29 cellular contexts compared by ENCODE assay signal in the genomic region with DNA sequence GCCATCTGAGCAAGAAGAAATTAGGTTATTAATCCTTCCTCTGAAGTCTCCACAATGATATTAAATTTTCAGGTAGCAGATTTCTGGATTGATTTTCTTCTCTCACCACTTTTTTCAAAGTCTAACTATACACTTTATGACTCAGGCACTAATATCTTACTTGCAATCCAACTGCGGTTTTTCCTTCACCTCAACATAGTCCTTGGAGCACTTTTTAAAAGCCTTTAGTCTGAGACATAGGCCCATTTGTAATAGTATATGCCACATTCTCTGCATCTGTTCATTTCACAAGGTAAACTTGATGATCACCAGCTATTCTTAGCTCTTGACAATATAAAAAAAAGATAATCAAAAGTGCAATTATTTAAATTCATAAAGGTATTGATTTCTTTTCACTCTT. TPM values are rescaled to one million over a fixed set of nuclear protein-coding genes. Genes with fewer than 3 reads are reported as not detected.
"Had no signal": no experiment of that assay in that cellular context is flagged by ENCODE, and none has a peak within 500 bp of the region (broad histone marks: within the 10 kb centered on the region; RNA-seq: fewer than 3 reads in every experiment).

No MANE protein-coding gene starts in this region.

- H3K9me3 Mint-ChIP-seq: activated CD4-positive, alpha-beta T cell treated with anti-CD3 and anti-CD28 coated beads, Interleukin-2, amount 10 ng/mL, durations not matched to agents 7 days and 5 days; activated CD8-positive, alpha-beta T cell treated with anti-CD3 and anti-CD28 coated beads for 36 hours; brain had no signal

- H3K36me3 Mint-ChIP-seq: activated CD8-positive, alpha-beta memory T cell treated with anti-CD3 and anti-CD28 coated beads, Interleukin-2, amount 10 ng/mL, durations not matched to agents 7 days and 5 days; activated naive CD8-positive, alpha-beta T cell; brain; natural killer cell treated with Interleukin-12 subunit alpha and Interleukin-12 subunit beta and Interleukin-15 and Interleukin-18, amount 100 ng/mL, for 72 hours; stimulated activated effector memory CD8-positive, alpha-beta T cell treated with anti-CD3 and anti-CD28 coated beads, Interleukin-12 subunit alpha, Interleukin-12 subunit beta, amount 100 ng/mL, for 72 hours had no signal

- H3K27me3 ChIP-seq: cardiac muscle cell, dorsolateral prefrontal cortex, heart left ventricle, right lobe of liver had no signal

- H3K27me3 Mint-ChIP-seq: activated CD4-positive, alpha-beta T cell treated with anti-CD3 and anti-CD28 coated beads, Interleukin-2, amount 10 ng/mL, durations not matched to agents 7 days and 5 days; activated CD8-positive, alpha-beta memory T cell treated with anti-CD3 and anti-CD28 coated beads, Interleukin-2, amount 10 ng/mL, durations not matched to agents 7 days and 5 days; activated CD8-positive, alpha-beta T cell treated with anti-CD3 and anti-CD28 coated beads for 36 hours; activated naive CD8-positive, alpha-beta T cell; brain; natural killer cell treated with Interleukin-12 subunit alpha and Interleukin-12 subunit beta and Interleukin-15 and Interleukin-18, amount 100 ng/mL, for 72 hours; stimulated activated naive CD8-positive, alpha-beta T cell treated with anti-CD3 and anti-CD28 coated beads, Interleukin-15, Interleukin-2, amounts not matched to agents 100 ng/mL and 50 ng/mL, for 24 hours had no signal

- DNase-seq: activated CD4-positive, alpha-beta T cell treated with anti-CD3 and anti-CD28 coated beads for 1 hour; activated CD4-positive, alpha-beta T cell treated with anti-CD3 and anti-CD28 coated beads, Interleukin-2, amount 10 ng/mL, durations not matched to agents 7 days and 5 days; activated CD8-positive, alpha-beta memory T cell treated with anti-CD3 and anti-CD28 coated beads, Interleukin-2, amount 10 ng/mL, durations not matched to agents 7 days and 5 days; activated CD8-positive, alpha-beta T cell treated with anti-CD3 and anti-CD28 coated beads for 36 hours; activated effector memory CD4-positive, alpha-beta T cell treated with Interleukin-2 at 50 U/mL for 16 hours; activated naive CD4-positive, alpha-beta T cell treated with Interleukin-2 at 50 U/mL for 16 hours; activated T-cell treated with anti-CD3 and anti-CD28 coated beads, Interleukin-2, amount 50 U/mL, for 48 hours; aorta; cerebellar nuclear complex; dorsolateral prefrontal cortex; effector memory CD4-positive, alpha-beta T cell; heart left ventricle; kidney glomerular epithelial cell; left ventricle myocardium inferior; mesendoderm; right lobe of liver; stimulated activated CD4-positive, alpha-beta T cell treated with anti-CD3 and anti-CD28 coated beads, Interleukin-4, amount 100 ng/mL, for 24 hours; T-helper 2 cell; trophoblast cell had no signal

- H3K27ac ChIP-seq: cardiac muscle cell, coronary artery, dorsolateral prefrontal cortex, heart left ventricle, left ventricle myocardium inferior, right lobe of liver, skin epidermis, thoracic aorta had no signal

- H3K9me3 ChIP-seq: heart left ventricle, left ventricle myocardium inferior, right lobe of liver, thoracic aorta had no signal

- H3K4me3 Mint-ChIP-seq: activated CD4-positive, alpha-beta T cell treated with anti-CD3 and anti-CD28 coated beads, Interleukin-2, amount 10 ng/mL, durations not matched to agents 7 days and 5 days; activated CD8-positive, alpha-beta memory T cell treated with anti-CD3 and anti-CD28 coated beads, Interleukin-2, amount 10 ng/mL, durations not matched to agents 7 days and 5 days; activated CD8-positive, alpha-beta T cell treated with anti-CD3 and anti-CD28 coated beads for 36 hours; activated naive CD8-positive, alpha-beta T cell; brain; natural killer cell treated with Interleukin-12 subunit alpha and Interleukin-12 subunit beta and Interleukin-15 and Interleukin-18, amount 100 ng/mL, for 72 hours; stimulated activated effector memory CD8-positive, alpha-beta T cell treated with anti-CD3 and anti-CD28 coated beads, Interleukin-12 subunit alpha, Interleukin-12 subunit beta, amount 100 ng/mL, for 72 hours; stimulated activated naive CD8-positive, alpha-beta T cell treated with anti-CD3 and anti-CD28 coated beads, Interleukin-15, Interleukin-2, amounts not matched to agents 100 ng/mL and 50 ng/mL, for 24 hours had no signal

- H3K4me1 ChIP-seq: heart left ventricle, left ventricle myocardium inferior, right lobe of liver had no signal

- H3K36me3 ChIP-seq: cardiac muscle cell, heart left ventricle, left ventricle myocardium inferior, right lobe of liver, thoracic aorta had no signal

- ATAC-seq: activated CD8-positive, alpha-beta memory T cell treated with anti-CD3 and anti-CD28 coated beads, Interleukin-2, amount 10 ng/mL, durations not matched to agents 7 days and 5 days; activated CD8-positive, alpha-beta T cell treated with anti-CD3 and anti-CD28 coated beads for 36 hours; heart left ventricle; natural killer cell treated with Interleukin-12 subunit alpha and Interleukin-12 subunit beta and Interleukin-15 and Interleukin-18, amount 100 ng/mL, for 72 hours; right lobe of liver; stimulated activated effector memory CD8-positive, alpha-beta T cell treated with anti-CD3 and anti-CD28 coated beads, Interleukin-12 subunit alpha, Interleukin-12 subunit beta, amount 100 ng/mL, for 72 hours had no signal

- H3K4me1 Mint-ChIP-seq: activated CD4-positive, alpha-beta T cell treated with anti-CD3 and anti-CD28 coated beads, Interleukin-2, amount 10 ng/mL, durations not matched to agents 7 days and 5 days; activated CD8-positive, alpha-beta memory T cell treated with anti-CD3 and anti-CD28 coated beads, Interleukin-2, amount 10 ng/mL, durations not matched to agents 7 days and 5 days; brain; stimulated activated effector memory CD8-positive, alpha-beta T cell treated with anti-CD3 and anti-CD28 coated beads, Interleukin-12 subunit alpha, Interleukin-12 subunit beta, amount 100 ng/mL, for 72 hours had no signal

- H3K4me3 ChIP-seq: cardiac muscle cell, coronary artery, dorsolateral prefrontal cortex, heart left ventricle, left ventricle myocardium inferior, lung, right lobe of liver, skin epidermis, thoracic aorta had no signal

- H3K27ac Mint-ChIP-seq: activated CD4-positive, alpha-beta T cell treated with anti-CD3 and anti-CD28 coated beads, Interleukin-2, amount 10 ng/mL, durations not matched to agents 7 days and 5 days; activated CD8-positive, alpha-beta memory T cell treated with anti-CD3 and anti-CD28 coated beads, Interleukin-2, amount 10 ng/mL, durations not matched to agents 7 days and 5 days; activated CD8-positive, alpha-beta T cell treated with anti-CD3 and anti-CD28 coated beads for 36 hours; activated naive CD8-positive, alpha-beta T cell; brain; natural killer cell treated with Interleukin-12 subunit alpha and Interleukin-12 subunit beta and Interleukin-15 and Interleukin-18, amount 100 ng/mL, for 72 hours; stimulated activated effector memory CD8-positive, alpha-beta T cell treated with anti-CD3 and anti-CD28 coated beads, Interleukin-12 subunit alpha, Interleukin-12 subunit beta, amount 100 ng/mL, for 72 hours; stimulated activated naive CD8-positive, alpha-beta T cell treated with anti-CD3 and anti-CD28 coated beads, Interleukin-15, Interleukin-2, amounts not matched to agents 100 ng/mL and 50 ng/mL, for 24 hours had no signal

RNA-seq across cellular contexts. Expression of a gene that starts 55.9 kb away (rescaled TPM):
- total RNA-seq: activated CD4-positive, alpha-beta T cell treated with anti-CD3 and anti-CD28 coated beads, Interleukin-2, amount 10 ng/mL, durations not matched to agents 7 days and 5 days; activated CD8-positive, alpha-beta memory T cell treated with anti-CD3 and anti-CD28 coated beads, Interleukin-2, amount 10 ng/mL, durations not matched to agents 7 days and 5 days; activated CD8-positive, alpha-beta T cell treated with anti-CD3 and anti-CD28 coated beads for 36 hours; natural killer cell treated with Interleukin-12 subunit alpha and Interleukin-12 subunit beta and Interleukin-15 and Interleukin-18, amount 100 ng/mL, for 72 hours had no signal
